9 cellular contexts compared by ENCODE assay signal in the genomic region with DNA sequence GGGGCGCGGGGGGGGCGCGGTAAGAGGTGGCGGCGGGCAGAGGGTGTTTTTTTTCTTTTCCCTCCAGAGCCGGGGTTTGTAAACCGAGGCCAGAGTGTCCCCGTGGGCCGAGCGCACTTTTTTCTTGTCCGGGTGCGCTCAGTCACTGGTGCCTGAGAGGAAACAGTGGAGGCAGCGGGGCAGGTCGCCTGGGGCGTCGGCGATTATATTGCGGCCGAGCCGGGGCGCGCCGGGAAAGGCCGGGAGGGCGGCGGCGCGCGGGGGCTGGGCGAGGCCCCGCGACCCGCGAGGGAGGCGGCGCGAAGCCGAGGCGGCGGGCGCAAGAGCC. TPM values are rescaled to one million over a fixed set of nuclear protein-coding genes. Genes with fewer than 3 reads are reported as not detected.
DNase-seq lines count a peak whose midpoint lies in the region; ATAC-seq and TF ChIP-seq lines count a peak whose summit lies in the region.
"Had no signal": no experiment of that assay in that cellular context is flagged by ENCODE, and none has a peak within 500 bp of the region (broad histone marks: within the 10 kb centered on the region; RNA-seq: fewer than 3 reads in every experiment).

No MANE protein-coding gene starts in this region.

- H3K4me3 ChIP-seq in sigmoid colon = peak overlapping the region; percentile 37 to 69 (median 50)

- POLR2A ChIA-PET in RWPE1 (lab: Yijun Ruan, JAX; ENCODE audit: low non-redundant PET) = no interaction called here

- DNase-seq in ELR (ENCODE audit: low read depth) = peak; percentile 45
- no peak for DNase-seq in RWPE1 (ENCODE audit: low spot score)
- DNase-seq in foreskin keratinocyte = no peak
- DNase-seq in sigmoid colon = peak; percentile 75
- DNase-seq in SHP77 (lab: John Stamatoyannopoulos, UW) = no peak
- no peak for DNase-seq in nucleus accumbens (lab: John Stamatoyannopoulos, UW)
- no peak for DNase-seq in NCI-H2107 (lab: John Stamatoyannopoulos, UW)

- 2% methylated on average over 42 of the region's 42 CpGs for WGBS in sigmoid colon, 2 donors

- TF ChIP-seq EP300 in sigmoid colon (IDR thresholded peaks at IDR 0.05) = no peak

- H3K4me1 ChIP-seq in foreskin keratinocyte = peaks cover 2% of the 10 kb centered on the region
- H3K4me1 ChIP-seq in sigmoid colon = peaks cover 0 to 51% (median 34%) of the 10 kb centered on the region in 4 donors

- peaks cover 29% of the 10 kb centered on the region for H3K27me3 ChIP-seq in foreskin keratinocyte
- peaks cover 11 to 74% (median 69%) of the 10 kb centered on the region in 3 donors for H3K27me3 ChIP-seq in sigmoid colon

- ATAC-seq in foreskin keratinocyte = no peak
- no peak for ATAC-seq in HG03039 (IDR thresholded peaks at IDR 0.05; ENCODE audit: unreplicated experiment)

- TF ChIP-seq POLR2A in sigmoid colon (IDR thresholded peaks at IDR 0.05) = no peak

- CTCF ChIA-PET in RWPE1 (lab: Yijun Ruan, JAX) = interaction anchor here (0.6 to 2.0 kb wide), 4 partner anchors 11 to 524 kb away, joined by 3 to 10 read pairs (median 8); no protein-coding TSS in a partner anchor

- H3K9me3 ChIP-seq in sigmoid colon = no peaks in the 10 kb centered on the region
- H3K9me3 ChIP-seq: left lung had no signal

- H3K27ac ChIP-seq in RWPE1 (peak overlapping the region; percentile 93), foreskin keratinocyte (peak overlapping the region; percentile 21), sigmoid colon (peak overlapping the region; percentile 72 to 93 (median 87))
- H3K27ac ChIP-seq: left lung had no signal

- intact Hi-C loops in sigmoid colon (cut with DNase I) = loop anchor here (2.0 kb wide), 1 partner anchor 509 kb away; no protein-coding TSS in a partner anchor

- TF ChIP-seq CTCF in RWPE1 (conservative IDR thresholded peaks at IDR 0.05; ENCODE audit: low read depth) (no peak), foreskin keratinocyte (conservative IDR thresholded peaks at IDR 0.05) (no peak), sigmoid colon (IDR thresholded peaks at IDR 0.05) (no peak)

- no peaks in the 10 kb centered on the region for H3K36me3 ChIP-seq in sigmoid colon
- H3K36me3 ChIP-seq: left lung had no signal

RNA-seq across cellular contexts. Expression of a gene that starts 0.3 kb away (rescaled TPM):
- total RNA-seq in foreskin keratinocyte (6.5 and 10.8 TPM in 2 replicates), sigmoid colon (10 to 100 TPM; 10.2 to 19.7 (median 16.5) TPM)
- polyA plus RNA-seq in foreskin keratinocyte (7.0 and 9.7 TPM in 2 replicates), sigmoid colon (10 to 100 TPM in 1 of 3 donors, 1 to 10 TPM in 2; 2.5 to 10.8 (median 3.4) TPM)

RNA-seq across cellular contexts. Expression of a gene that starts 7.3 kb away (rescaled TPM):
- 0.14 and 0.37 TPM in 2 replicates for total RNA-seq in foreskin keratinocyte
- polyA plus RNA-seq in foreskin keratinocyte = 0.21 and 0.47 TPM in 2 replicates
- 10 to 100 TPM; 10.6 to 27.1 (median 12.9) TPM for total RNA-seq in sigmoid colon
- 1 to 10 TPM in 2 of 3 donors, under 1 TPM in 1; 0.46 to 3.6 (median 1.8) TPM for polyA plus RNA-seq in sigmoid colon

RNA-seq across cellular contexts. Expression of a gene that starts 13.2 kb away (rescaled TPM):
- not detected in 2 replicates for total RNA-seq in foreskin keratinocyte
- not detected in 2 replicates for polyA plus RNA-seq in foreskin keratinocyte
- 10 to 100 TPM; 10.7 to 46.0 (median 17.9) TPM for total RNA-seq in sigmoid colon
- polyA plus RNA-seq in sigmoid colon = 1 to 10 TPM in 2 of 3 donors, under 1 TPM in 1; 0.23 to 2.4 (median 1.5) TPM

RNA-seq across cellular contexts. Expression of a gene that starts 21.6 kb away (rescaled TPM):
- 0.32 and 0.82 TPM in 2 replicates for total RNA-seq in foreskin keratinocyte
- polyA plus RNA-seq in foreskin keratinocyte = 0.39 and 0.83 TPM in 2 replicates
- 1 to 10 TPM; 3.4 to 8.0 (median 4.8) TPM for total RNA-seq in sigmoid colon
- polyA plus RNA-seq in sigmoid colon = 1 to 10 TPM in 1 of 3 donors, under 1 TPM in 1, not detected in 1; 0.60 to 3.1 TPM

RNA-seq across cellular contexts. Expression of a gene that starts 22.7 kb away (rescaled TPM):
- total RNA-seq in foreskin keratinocyte = not detected in 2 replicates
- not detected in 2 replicates for polyA plus RNA-seq in foreskin keratinocyte
- 10 to 100 TPM; 18.3 to 39.3 (median 24.9) TPM for total RNA-seq in sigmoid colon
- polyA plus RNA-seq in sigmoid colon = 1 to 10 TPM in 2 of 3 donors, under 1 TPM in 1; 0.69 to 3.6 (median 2.1) TPM
- total RNA-seq: left lung had no signal

Comparison
In these comparisons a context has a peak if more than half of its experiments do, and no peak if none do; other contexts are left out.
1. DNase-seq: peak in ELR (single experiment) and sigmoid colon (single experiment); none in RWPE1 (single experiment), foreskin keratinocyte (0 of 2), SHP77 (0 of 2), nucleus accumbens (0 of 56) and NCI-H2107 (single experiment).
2. H3K27ac ChIP-seq: peak in every context shown above with its lines; median percentile 93 in RWPE1; 87 in sigmoid colon; 21 in foreskin keratinocyte.
3. RNA of a gene that starts 13.2 kb away (total RNA-seq): 10.7 to 46.0 TPM in sigmoid colon; not detected in foreskin keratinocyte; every median in the first group is over 10 times any median in the second.